ENCODE assay signal across 27 cellular contexts in genomic region chr12:125528300-125528699, GRCh38.
DNase-seq lines count a peak whose midpoint lies in the region; ATAC-seq and TF ChIP-seq lines count a peak whose summit lies in the region.
"Had no signal": no experiment of that assay in that cellular context is flagged by ENCODE, and none has a peak within 500 bp of the region (broad histone marks: within the 10 kb centered on the region; RNA-seq: fewer than 3 reads in every experiment).

No MANE protein-coding gene starts in this region.

- H3K4me1 ChIP-seq in HAP-1, result no peaks in the 10 kb centered on the region
- H3K4me1 ChIP-seq: BLaER1 treated with 17β-estradiol and CSF1 and Interleukin-3, amounts not matched to agents 10 nM and 100 nM; Peyer's patch; prostate gland had no signal

- no peaks in the 10 kb centered on the region for H3K36me3 Mint-ChIP-seq in brain
- H3K36me3 Mint-ChIP-seq in neural crest cell (ENCODE audit: low read depth), result peaks cover 7% of the 10 kb centered on the region
- H3K36me3 Mint-ChIP-seq: stimulated activated memory B cell treated with anti-CD40 and anti-IgM and Interleukin-4, amounts not matched to agents 10 μg/mL and 1 μg/mL and 100 μg/mL, for 72 hours had no signal

- H3K27me3 ChIP-seq in HAP-1 (ENCODE audit: low read depth), result no peaks in the 10 kb centered on the region
- H3K27me3 ChIP-seq: BLaER1 treated with 17β-estradiol and CSF1 and Interleukin-3, amounts not matched to agents 10 nM and 100 nM; body of pancreas; Peyer's patch had no signal

- TF ChIP-seq CTCF in brain (conservative IDR thresholded peaks at IDR 0.05) (no peak), neural crest cell (conservative IDR thresholded peaks at IDR 0.05) (no peak)

- peaks cover 27% of the 10 kb centered on the region for H3K4me1 Mint-ChIP-seq in brain
- peaks cover 38% of the 10 kb centered on the region for H3K4me1 Mint-ChIP-seq in neural crest cell
- H3K4me1 Mint-ChIP-seq: stimulated activated memory B cell treated with anti-CD40 and anti-IgM and Interleukin-4, amounts not matched to agents 10 μg/mL and 1 μg/mL and 100 μg/mL, for 72 hours had no signal

- H3K4me3 Mint-ChIP-seq in brain, result peak overlapping the region in 1 of 5 experiments; percentile 48
- peak overlapping the region; percentile 42 for H3K4me3 Mint-ChIP-seq in neural crest cell
- H3K4me3 Mint-ChIP-seq: activated CD8-positive, alpha-beta T cell treated with anti-CD3 and anti-CD28 coated beads for 36 hours; activated T-helper 1 cell treated with anti-CD3 and anti-CD28 coated beads, Interleukin-12 subunit alpha, Interleukin-12 subunit beta, Interleukin-2, Interleukin-4 antibody, amounts not matched to agents 30 ng/mL and 10 ng/mL and 1 ng/mL, durations not matched to agents 14 hours and 24 hours and 36 hours; stimulated activated memory B cell treated with anti-CD40 and anti-IgM and Interleukin-4, amounts not matched to agents 10 μg/mL and 1 μg/mL and 100 μg/mL, for 72 hours; T-helper 2 cell treated with Interferon-gamma antibody and Interleukin-4, amounts not matched to agents 5 μg/mL and 100 μg/mL, for 36 hours had no signal

- H3K27ac Mint-ChIP-seq in brain, result peak overlapping the region; percentile 23 to 84 (median 59)
- peak overlapping the region; percentile 90 for H3K27ac Mint-ChIP-seq in neural crest cell (ENCODE audit: unreplicated experiment)
- H3K27ac Mint-ChIP-seq: activated CD8-positive, alpha-beta T cell treated with anti-CD3 and anti-CD28 coated beads for 36 hours; activated T-helper 1 cell treated with anti-CD3 and anti-CD28 coated beads, Interleukin-12 subunit alpha, Interleukin-12 subunit beta, Interleukin-2, Interleukin-4 antibody, amounts not matched to agents 30 ng/mL and 10 ng/mL and 1 ng/mL, durations not matched to agents 14 hours and 24 hours and 36 hours; stimulated activated memory B cell treated with anti-CD40 and anti-IgM and Interleukin-4, amounts not matched to agents 10 μg/mL and 1 μg/mL and 100 μg/mL, for 72 hours; T-helper 2 cell treated with Interferon-gamma antibody and Interleukin-4, amounts not matched to agents 5 μg/mL and 100 μg/mL, for 36 hours had no signal

- peaks cover 21% of the 10 kb centered on the region for H3K27me3 Mint-ChIP-seq in brain
- peaks cover 91% of the 10 kb centered on the region for H3K27me3 Mint-ChIP-seq in neural crest cell (ENCODE audit: low read depth)
- H3K27me3 Mint-ChIP-seq: activated CD8-positive, alpha-beta T cell treated with anti-CD3 and anti-CD28 coated beads for 36 hours had no signal

- no peaks in the 10 kb centered on the region for H3K9me3 ChIP-seq in HAP-1
- H3K9me3 ChIP-seq: body of pancreas, Peyer's patch, prostate gland had no signal

- peaks cover 4 to 7% (median 4%) of the 10 kb centered on the region in 5 experiments for H3K9me3 Mint-ChIP-seq in brain
- peaks cover 20% of the 10 kb centered on the region for H3K9me3 Mint-ChIP-seq in neural crest cell
- H3K9me3 Mint-ChIP-seq: activated T-helper 1 cell treated with anti-CD3 and anti-CD28 coated beads, Interleukin-12 subunit alpha, Interleukin-12 subunit beta, Interleukin-2, Interleukin-4 antibody, amounts not matched to agents 30 ng/mL and 10 ng/mL and 1 ng/mL, durations not matched to agents 14 hours and 24 hours and 36 hours had no signal

- H3K27ac ChIP-seq in temporal lobe (ENCODE audit: low read depth, low read length), result peak overlapping the region; percentile 96
- H3K27ac ChIP-seq: BLaER1 treated with 17β-estradiol and CSF1 and Interleukin-3, amounts not matched to agents 10 nM and 100 nM; body of pancreas; Peyer's patch; prostate gland had no signal

- ATAC-seq in GM19328 (IDR thresholded peaks at IDR 0.05; ENCODE audit: unreplicated experiment) (no peak), left cardiac atrium (no peak)
- ATAC-seq: activated CD8-positive, alpha-beta T cell treated with anti-CD3 and anti-CD28 coated beads for 36 hours; body of pancreas; stimulated activated memory B cell treated with anti-CD40 and anti-IgM and Interleukin-4, amounts not matched to agents 10 μg/mL and 1 μg/mL and 100 μg/mL, for 72 hours had no signal

- H3K4me3 ChIP-seq in HAP-1, result no peak overlapping the region
- H3K4me3 ChIP-seq: BLaER1 treated with 17β-estradiol and CSF1 and Interleukin-3, amounts not matched to agents 10 nM and 100 nM; body of pancreas; Peyer's patch; prostate gland had no signal

- in situ Hi-C loops in HAP-1 (cut with MboI; ENCODE audit: low sequenced_read_pairs), result no loop called here

- DNase-seq in globus pallidus (ENCODE audit: low spot score) (peak; percentile 96), neural crest cell (ENCODE audit: low read depth, low spot score) (peak; percentile 34), hepatic stellate cell (ENCODE audit: low spot score) (no peak), left cardiac atrium (no peak), HAP-1 (ENCODE audit: low spot score in 2 of 2) (no peak)
- DNase-seq: activated CD8-positive, alpha-beta memory T cell treated with anti-CD3 and anti-CD28 coated beads, Interleukin-2, amount 50 U/mL, for 48 hours; activated CD8-positive, alpha-beta T cell treated with anti-CD3 and anti-CD28 coated beads for 36 hours; activated naive CD4-positive, alpha-beta T cell treated with Interleukin-2 at 50 U/mL for 16 hours; body of pancreas; COR-L47; effector CD8-positive, alpha-beta T cell; HCEC 1CT; mammary epithelial cell; MV-4-11; NCI-H146; NCI-H2107; NCI-H748 treated with DMSO at 0.1 percent for 48 hours; Peyer's patch; SHP77 treated with DMSO at 0.1 percent for 48 hours had no signal

- intact Hi-C loops in left cardiac atrium (cut with DNase I), result no loop called here

- H3K36me3 ChIP-seq in HAP-1 (replicated peaks), result no peaks in the 10 kb centered on the region
- H3K36me3 ChIP-seq: BLaER1 treated with 17β-estradiol and CSF1 and Interleukin-3, amounts not matched to agents 10 nM and 100 nM; Peyer's patch; prostate gland had no signal

Comparison
In these comparisons a context has a peak if more than half of its experiments do, and no peak if none do; other contexts are left out.
1. DNase-seq: peak in globus pallidus (single experiment) and neural crest cell (single experiment); none in hepatic stellate cell (single experiment), left cardiac atrium (single experiment) and HAP-1 (0 of 2).